Comparison of ENCODE assay signal across 19 cellular contexts in the genomic region with DNA sequence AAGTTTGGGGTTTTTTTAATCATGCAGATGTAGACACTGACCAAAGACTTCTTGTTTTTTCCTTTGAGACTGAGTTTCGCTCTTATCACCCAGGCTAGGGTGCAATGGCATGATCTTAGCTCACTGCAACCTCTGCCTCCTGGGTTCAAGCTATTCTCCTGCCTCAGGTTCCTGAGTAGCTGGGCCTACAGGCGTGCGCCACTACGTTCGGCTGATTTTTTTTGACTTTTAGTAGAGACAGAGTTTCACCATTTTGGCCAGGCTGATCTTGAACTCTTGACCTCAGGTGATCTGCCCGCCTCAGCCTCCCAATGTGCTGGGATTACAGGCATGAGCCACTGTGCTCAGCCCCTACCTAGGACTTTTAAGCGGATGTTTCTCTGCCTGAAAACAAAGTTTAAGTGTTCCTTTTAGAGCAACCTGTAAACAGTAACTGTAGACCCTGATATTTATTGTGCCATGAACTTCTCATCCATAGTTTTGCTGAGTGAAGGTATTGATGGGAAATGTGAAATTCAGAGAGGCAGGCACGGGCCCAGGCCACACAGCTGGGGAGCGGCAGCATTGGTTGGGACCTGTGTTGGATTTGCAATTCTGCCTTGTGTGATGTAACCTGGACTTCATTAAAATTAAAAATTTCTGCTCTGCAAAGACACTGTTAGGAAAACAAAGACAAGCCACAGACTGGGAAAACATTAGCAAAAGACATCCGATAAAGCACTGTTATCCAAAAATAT.
"Had no signal": no experiment of that assay in that cellular context is flagged by ENCODE, and none has a peak within 500 bp of the region (broad histone marks: within the 10 kb centered on the region; RNA-seq: fewer than 3 reads in every experiment).

No MANE protein-coding gene starts in this region.

- DNase-seq: activated CD4-positive, alpha-beta memory T cell treated with anti-CD3 and anti-CD28 coated beads for 36 hours; activated CD4-positive, alpha-beta T cell treated with anti-CD3 and anti-CD28 coated beads for 48 hours; activated CD8-positive, alpha-beta memory T cell treated with anti-CD3 and anti-CD28 coated beads, Interleukin-2, amount 50 U/mL, for 48 hours; activated gamma-delta T cell; activated naive CD4-positive, alpha-beta T cell treated with anti-CD3 and anti-CD28 coated beads, Interleukin-2, amount 10 ng/mL, durations not matched to agents 7 days and 5 days; activated naive CD8-positive, alpha-beta T cell treated with anti-CD3 and anti-CD28 coated beads, Interleukin-2, amount 10 ng/mL, durations not matched to agents 7 days and 5 days; activated T-cell treated with anti-CD3 and anti-CD28 coated beads, Interleukin-2, amount 50 U/mL, for 24 hours; brain microvascular endothelial cell; endodermal cell; head of caudate nucleus; hippocampal formation; kidney; mammary epithelial cell; naive B cell; nephron progenitor cell; right lobe of liver; stimulated activated CD4-positive, alpha-beta T cell treated with anti-CD3 and anti-CD28 coated beads, Interleukin-2, amount 100 ng/mL, for 48 hours; stimulated activated naive CD4-positive, alpha-beta T cell treated with Interleukin-2 at 50 U/mL for 16 hours; WERI-Rb-1 had no signal
